Comparison of ENCODE assay signal across 6 cellular contexts in genomic region chr1:156291226-156292061, GRCh38. TPM values are rescaled to one million over a fixed set of nuclear protein-coding genes. Genes with fewer than 3 reads are reported as not detected.
DNase-seq lines count a peak whose midpoint lies in the region; ATAC-seq and TF ChIP-seq lines count a peak whose summit lies in the region.

No MANE protein-coding gene starts in this region.

- H3K27ac ChIP-seq in VCaP (peak overlapping the region; percentile 92), skin epidermis (peak overlapping the region in 20 of 21 experiments; percentile 4 to 81 (median 58))

- no peak for TF ChIP-seq CTCF in HFF-Myc (IDR thresholded peaks at IDR 0.05; ENCODE audit: low read depth, low read length, missing control alignments)
- TF ChIP-seq CTCF in VCaP (conservative IDR thresholded peaks at IDR 0.05): no peak

- peak overlapping the region; percentile 41 for H3K4me3 ChIP-seq in HFF-Myc (replicated peaks; ENCODE audit: low read depth, low read length)
- peak overlapping the region in 6 of 7 experiments; percentile 9 to 35 (median 22) for H3K4me3 ChIP-seq in skin epidermis

- intact Hi-C loops in left ventricle myocardium superior (cut with micrococcal nuclease): no loop called here

- ATAC-seq in left ventricle myocardium superior (peak; percentile 95), HG03045 (IDR thresholded peaks at IDR 0.05; ENCODE audit: unreplicated experiment) (no peak)

- DNase-seq in HFF-Myc (ENCODE audit: extremely low read depth, low read depth): no peak
- DNase-seq in left ventricle myocardium superior: peak; percentile 94
- DNase-seq in SK-N-DZ (ENCODE audit: low spot score): no peak

RNA-seq across cellular contexts. Expression of gene GLMP, which starts 4.0 kb away (rescaled TPM):
- total RNA-seq in left ventricle myocardium superior: 16.0 TPM
- 7.0 and 8.6 TPM in 2 replicates for polyA plus RNA-seq in SK-N-DZ (2014; cell fraction: cytosol; rRNA removed)
- polyA plus RNA-seq in SK-N-DZ (2014; cell fraction: nucleus; rRNA removed): 9.4 and 10.3 TPM in 2 replicates

RNA-seq across cellular contexts. Expression of gene TMEM79, which starts 7.3 kb away (rescaled TPM):
- total RNA-seq in left ventricle myocardium superior: 1.5 TPM
- polyA plus RNA-seq in SK-N-DZ (2014; cell fraction: cytosol; rRNA removed): 7.9 and 8.5 TPM in 2 replicates
- polyA plus RNA-seq in SK-N-DZ (2014; cell fraction: nucleus; rRNA removed): 7.2 and 9.5 TPM in 2 replicates

RNA-seq across cellular contexts. Expression of gene VHLL, which starts 7.7 kb away (rescaled TPM):
- not detected for total RNA-seq in left ventricle myocardium superior
- polyA plus RNA-seq in SK-N-DZ (2014; cell fraction: cytosol; rRNA removed): not detected in 2 replicates
- not detected in 2 replicates for polyA plus RNA-seq in SK-N-DZ (2014; cell fraction: nucleus; rRNA removed)

RNA-seq across cellular contexts. Expression of gene SMG5, which starts 8.8 kb away (rescaled TPM):
- 84.5 TPM for total RNA-seq in left ventricle myocardium superior
- 113 and 122 TPM in 2 replicates for polyA plus RNA-seq in SK-N-DZ (2014; cell fraction: cytosol; rRNA removed)
- 400 and 461 TPM in 2 replicates for polyA plus RNA-seq in SK-N-DZ (2014; cell fraction: nucleus; rRNA removed)

RNA-seq across cellular contexts. Expression of gene PAQR6, which starts 43.6 kb away (rescaled TPM):
- 0.32 TPM for total RNA-seq in left ventricle myocardium superior
- 4.4 and 6.1 TPM in 2 replicates for polyA plus RNA-seq in SK-N-DZ (2014; cell fraction: cytosol; rRNA removed)
- 86.1 and 87.6 TPM in 2 replicates for polyA plus RNA-seq in SK-N-DZ (2014; cell fraction: nucleus; rRNA removed)
